ENCODE assay signal across 26 cellular contexts in genomic region chr1:204628868-204629267, GRCh38. TPM values are rescaled to one million over a fixed set of nuclear protein-coding genes. Genes with fewer than 3 reads are reported as not detected.
DNase-seq lines count a peak whose midpoint lies in the region; ATAC-seq, FAIRE-seq and TF ChIP-seq lines count a peak whose summit lies in the region.
"Had no signal": no experiment of that assay in that cellular context is flagged by ENCODE, and none has a peak within 500 bp of the region (broad histone marks: within the 10 kb centered on the region; RNA-seq: fewer than 3 reads in every experiment).

No MANE protein-coding gene starts in this region.

- H3K4me1 Mint-ChIP-seq in chondrocyte (ENCODE audit: low read depth) (peaks cover 3% of the 10 kb centered on the region), neural progenitor cell (peaks cover 39% of the 10 kb centered on the region)

- H3K9ac ChIP-seq in kidney (ENCODE audit: low read length in 2 of 2) (no peak overlapping the region), neural progenitor cell (no peak overlapping the region)
- H3K9ac ChIP-seq: BLaER1 treated with 17β-estradiol and CSF1 and Interleukin-3, amounts not matched to agents 10 nM and 100 nM had no signal

- ATAC-seq in Right ventricle myocardium inferior (no peak), HG03520 (IDR thresholded peaks at IDR 0.05; ENCODE audit: unreplicated experiment) (no peak)
- ATAC-seq: CD8-positive, alpha-beta T cell had no signal

- H3K27ac ChIP-seq in kidney (ENCODE audit: low read depth in 2 of 2, low read length in 2 of 2) = no peak overlapping the region
- H3K27ac ChIP-seq in neural progenitor cell = no peak overlapping the region
- H3K27ac ChIP-seq in osteoblast (ENCODE audit: low read depth, low read length) = no peak overlapping the region
- H3K27ac ChIP-seq: BLaER1 treated with 17β-estradiol and CSF1 and Interleukin-3, amounts not matched to agents 10 nM and 100 nM; C4-2B had no signal

- H3K36me3 Mint-ChIP-seq in chondrocyte (ENCODE audit: low read depth) = peaks cover 4% of the 10 kb centered on the region
- H3K36me3 Mint-ChIP-seq in neural progenitor cell = peaks cover 6% of the 10 kb centered on the region
- H3K36me3 Mint-ChIP-seq: CD8-positive, alpha-beta T cell had no signal

- H3K4me2 ChIP-seq in neural progenitor cell (no peak overlapping the region), osteoblast (ENCODE audit: insufficient read depth, low read length) (no peak overlapping the region)
- H3K4me2 ChIP-seq: BLaER1 treated with 17β-estradiol and CSF1 and Interleukin-3, amounts not matched to agents 10 nM and 100 nM had no signal

- intact Hi-C loops in kidney (cut with DNase I) (no loop called here), Right ventricle myocardium inferior (cut with DNase I) (no loop called here)

- H3K79me2 ChIP-seq in neural progenitor cell (ENCODE audit: low read depth) = no peaks in the 10 kb centered on the region
- H3K79me2 ChIP-seq in osteoblast (ENCODE audit: insufficient read depth, low read length) = no peaks in the 10 kb centered on the region

- DNase-seq in chondrocyte (ENCODE audit: low spot score) (peak; percentile 70), kidney (peak; percentile 22), neural progenitor cell (ENCODE audit: low spot score) (no peak), osteoblast (ENCODE audit: insufficient read length, low spot score, missing footprints) (peak; percentile 85), Right ventricle myocardium inferior (ENCODE audit: missing footprints) (no peak), glomerular visceral epithelial cell (ENCODE audit: extremely low spot score) (no peak), HuH-7 (ENCODE audit: low spot score) (no peak)
- DNase-seq: 8988T; ACHN; Caco-2; Calu3; CD4-positive, alpha-beta T cell; CD8-positive, alpha-beta T cell; DMS79 treated with DMSO at 0.1 percent for 48 hours; GF-D8 had no signal

- H3K4me3 Mint-ChIP-seq in chondrocyte (ENCODE audit: unreplicated experiment) (no peak overlapping the region), neural progenitor cell (no peak overlapping the region)
- H3K4me3 Mint-ChIP-seq: CD4-positive, alpha-beta T cell; CD8-positive, alpha-beta T cell had no signal

- H3K27me3 ChIP-seq in neural progenitor cell (no peaks in the 10 kb centered on the region), osteoblast (ENCODE audit: insufficient read depth, low read length) (peaks cover 39% of the 10 kb centered on the region)
- H3K27me3 ChIP-seq: BLaER1 treated with 17β-estradiol and CSF1 and Interleukin-3, amounts not matched to agents 10 nM and 100 nM had no signal

- no peak overlapping the region for H2AFZ ChIP-seq in neural progenitor cell (replicated peaks)
- no peak overlapping the region for H2AFZ ChIP-seq in osteoblast (ENCODE audit: low read length)

- no peaks in the 10 kb centered on the region for H3F3A ChIP-seq in neural progenitor cell (ENCODE audit: low read depth)

- H3K9me3 ChIP-seq in kidney (ENCODE audit: control insufficient read depth in 1 of 2, low read length in 2 of 2) = no peaks in the 10 kb centered on the region
- H3K9me3 ChIP-seq in neural progenitor cell (ENCODE audit: low read depth) = no peaks in the 10 kb centered on the region
- H3K9me3 ChIP-seq in osteoblast (ENCODE audit: low read depth, low read length) = no peaks in the 10 kb centered on the region

- no peak for FAIRE-seq in kidney (lab: Jason Lieb, UNC)
- FAIRE-seq: A204.1, D721Med, G401.6, GM12891, GM19239 had no signal

- H4K20me1 ChIP-seq in neural progenitor cell (ENCODE audit: low read depth) = no peaks in the 10 kb centered on the region
- no peaks in the 10 kb centered on the region for H4K20me1 ChIP-seq in osteoblast (ENCODE audit: insufficient read depth, low read length)

- TF ChIP-seq CTCF in chondrocyte (IDR thresholded peaks at IDR 0.05) (no peak), kidney (IDR thresholded peaks at IDR 0.05; ENCODE audit: borderline replicate concordance, extremely low read depth, insufficient read depth) (no peak), neural progenitor cell (IDR thresholded peaks at IDR 0.05) (no peak), osteoblast (IDR thresholded peaks at IDR 0.05; ENCODE audit: extremely low read depth, low read depth, low read length) (no peak)

- H3K4me3 ChIP-seq in kidney (ENCODE audit: low read length in 2 of 2) (no peak overlapping the region), neural progenitor cell (no peak overlapping the region), osteoblast (ENCODE audit: insufficient read depth, low read length) (no peak overlapping the region)
- H3K4me3 ChIP-seq: BLaER1 treated with 17β-estradiol and CSF1 and Interleukin-3, amounts not matched to agents 10 nM and 100 nM had no signal

- peaks cover under 1 to 8% of the 10 kb centered on the region in 2 donors for H3K4me1 ChIP-seq in kidney (ENCODE audit: control insufficient read depth in 1 of 2, insufficient read depth in 1 of 2, low read depth in 1 of 2, low read length in 2 of 2)
- H3K4me1 ChIP-seq in neural progenitor cell = peaks cover 28% of the 10 kb centered on the region
- no peaks in the 10 kb centered on the region for H3K4me1 ChIP-seq in osteoblast (ENCODE audit: insufficient read depth, low read length)

- H3K9me3 Mint-ChIP-seq in chondrocyte (ENCODE audit: low read depth) (peaks cover 4% of the 10 kb centered on the region), neural progenitor cell (peaks cover 4% of the 10 kb centered on the region)
- H3K9me3 Mint-ChIP-seq: CD4-positive, alpha-beta T cell; CD8-positive, alpha-beta T cell had no signal

- H3K27me3 Mint-ChIP-seq in chondrocyte (ENCODE audit: low read depth) (peaks cover 32% of the 10 kb centered on the region), neural progenitor cell (ENCODE audit: insufficient read depth, low read depth) (peaks cover 6% of the 10 kb centered on the region)

- H3K36me3 ChIP-seq in kidney (ENCODE audit: control insufficient read depth in 1 of 2, insufficient read depth in 2 of 2, low read length in 2 of 2) (no peaks in the 10 kb centered on the region), neural progenitor cell (no peaks in the 10 kb centered on the region), osteoblast (ENCODE audit: insufficient read depth, low read length) (no peaks in the 10 kb centered on the region)

- H3K27ac Mint-ChIP-seq in chondrocyte (ENCODE audit: unreplicated experiment) = no peak overlapping the region
- H3K27ac Mint-ChIP-seq in neural progenitor cell = peak overlapping the region; percentile 53
- H3K27ac Mint-ChIP-seq: CD4-positive, alpha-beta T cell; CD8-positive, alpha-beta T cell had no signal

RNA-seq across cellular contexts. Expression of gene LRRN2, which starts 56.7 kb away (rescaled TPM):
- total RNA-seq in chondrocyte (3.3 to 5.9 TPM (median 4.6 TPM) in 3 replicates), kidney (14.4 TPM), neural progenitor cell (ENCODE audit: low replicate concordance) (1.9 and 7.2 TPM in 2 replicates), osteoblast (under 0.01 TPM in 1 of 2 replicates, not detected in the other), Right ventricle myocardium inferior (1.5 TPM)
- polyA plus RNA-seq in kidney (ENCODE audit: insufficient read depth, low read depth, low replicate concordance) = 16.0 TPM
- total RNA-seq: A673; Caco-2; Calu3; CD4-positive, alpha-beta T cell; CD8-positive, alpha-beta T cell had no signal
- polyA plus RNA-seq: AG04450, BJ had no signal

Comparison
In these comparisons a context has a peak if more than half of its experiments do, and no peak if none do; other contexts are left out.
1. DNase-seq: peak in chondrocyte (single experiment), kidney (single experiment) and osteoblast (single experiment); none in neural progenitor cell (single experiment), Right ventricle myocardium inferior (single experiment), glomerular visceral epithelial cell (single experiment) and HuH-7 (single experiment).